26 cellular contexts compared by ENCODE assay signal in the genomic region with DNA sequence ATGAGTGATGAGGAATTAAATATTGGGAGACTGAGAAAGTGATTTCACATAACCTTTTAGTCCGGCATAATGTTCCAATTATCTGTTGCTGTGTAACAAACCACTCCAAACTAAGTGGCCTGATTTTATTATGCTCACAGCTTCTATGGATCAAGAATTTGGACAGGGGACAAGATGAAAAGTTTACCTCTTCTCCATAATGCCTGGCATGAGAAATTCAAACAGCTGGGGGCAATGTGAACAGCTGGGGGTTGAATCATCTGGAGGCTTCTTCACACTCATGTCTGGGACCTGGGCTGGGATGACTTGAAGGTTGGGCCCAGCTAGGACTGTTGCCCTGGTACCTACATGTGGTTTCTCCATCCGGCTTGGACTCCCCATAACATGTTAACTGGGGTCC.
"Had no signal": no experiment of that assay in that cellular context is flagged by ENCODE, and none has a peak within 500 bp of the region (broad histone marks: within the 10 kb centered on the region; RNA-seq: fewer than 3 reads in every experiment).

No MANE protein-coding gene starts in this region.

- H3K27ac ChIP-seq: gastrocnemius medialis, sigmoid colon, testis, uterus had no signal

- H3K9me3 ChIP-seq: gastrocnemius medialis, sigmoid colon, testis, uterus had no signal

- H3K36me3 Mint-ChIP-seq: activated naive CD4-positive, alpha-beta T cell treated with anti-CD3 and anti-CD28 coated beads, Interleukin-2, amount 50 U/mL, for 72 hours; brain; mesothelial cell of epicardium; natural killer cell; WTC11 had no signal

- H3K27ac Mint-ChIP-seq: activated CD4-positive, alpha-beta memory T cell treated with anti-CD3 and anti-CD28 coated beads, Interleukin-2, amount 10 ng/mL, durations not matched to agents 7 days and 5 days; activated naive CD4-positive, alpha-beta T cell treated with anti-CD3 and anti-CD28 coated beads, Interleukin-2, amount 50 U/mL, for 72 hours; activated T-cell treated with anti-CD3 and anti-CD28 coated beads, Interleukin-2, amount 50 U/mL, for 24 hours; activated T-helper 17 cell treated with anti-CD3 and anti-CD28 coated beads, Interleukin-2, amount 50 U/mL, for 72 hours; mesothelial cell of epicardium; natural killer cell; progenitor cell of endocrine pancreas; WTC11 had no signal

- ATAC-seq: activated naive CD4-positive, alpha-beta T cell treated with anti-CD3 and anti-CD28 coated beads, Interleukin-2, amount 50 U/mL, for 72 hours; activated T-helper 17 cell treated with anti-CD3 and anti-CD28 coated beads, Interleukin-2, amount 50 U/mL, for 72 hours; gastrocnemius medialis; left ventricle myocardium superior; natural killer cell; WTC11 had no signal

- DNase-seq: activated CD4-positive, alpha-beta memory T cell treated with anti-CD3 and anti-CD28 coated beads, Interleukin-2, amount 10 ng/mL, durations not matched to agents 7 days and 5 days; activated CD4-positive, alpha-beta T cell treated with anti-CD3 and anti-CD28 coated beads for 4 hours; activated T-cell treated with anti-CD3 and anti-CD28 coated beads, Interleukin-2, amount 50 U/mL, for 24 hours; aorta; caudate nucleus; dermis blood vessel endothelial cell; effector CD8-positive, alpha-beta T cell; gastrocnemius medialis; hypothalamus; left ventricle myocardium superior; mammary epithelial cell; natural killer cell; sigmoid colon; stimulated activated CD4-positive, alpha-beta T cell treated with anti-CD3 and anti-CD28 coated beads, Interleukin-2, amount 100 ng/mL, for 48 hours; stimulated activated CD8-positive, alpha-beta memory T cell treated with anti-CD3 and anti-CD28 coated beads, Interleukin-4, amount 100 ng/mL, for 48 hours; stimulated activated naive CD4-positive, alpha-beta T cell; T1000; testis; trophoblast cell; uterus had no signal

- H3K36me3 ChIP-seq: gastrocnemius medialis, sigmoid colon, uterus had no signal

- H3K4me1 ChIP-seq: gastrocnemius medialis, testis, uterus had no signal

- H3K4me3 Mint-ChIP-seq: activated CD4-positive, alpha-beta memory T cell treated with anti-CD3 and anti-CD28 coated beads, Interleukin-2, amount 10 ng/mL, durations not matched to agents 7 days and 5 days; activated T-cell treated with anti-CD3 and anti-CD28 coated beads, Interleukin-2, amount 50 U/mL, for 24 hours; activated T-helper 17 cell treated with anti-CD3 and anti-CD28 coated beads, Interleukin-2, amount 50 U/mL, for 72 hours; mesothelial cell of epicardium; natural killer cell; WTC11 had no signal

- H3K4me1 Mint-ChIP-seq: natural killer cell had no signal

- H3K4me3 ChIP-seq: gastrocnemius medialis, sigmoid colon, testis, uterus had no signal

- H3K9me3 Mint-ChIP-seq: activated T-cell treated with anti-CD3 and anti-CD28 coated beads, Interleukin-2, amount 50 U/mL, for 24 hours; brain; mesothelial cell of epicardium; natural killer cell; WTC11 had no signal
